Comparison of ENCODE assay signal across 8 cellular contexts in genomic region chr3:58434170-58434507, GRCh38. TPM values are rescaled to one million over a fixed set of nuclear protein-coding genes. Genes with fewer than 3 reads are reported as not detected.
DNase-seq lines count a peak whose midpoint lies in the region; ATAC-seq and TF ChIP-seq lines count a peak whose summit lies in the region.

No MANE protein-coding gene starts in this region.

- DNase-seq in HFFc6 (no peak), NOMO-1 (lab: John Stamatoyannopoulos, UW; ENCODE audit: unreplicated experiment in 2 of 2) (no peak), NCI-H2227 (lab: John Stamatoyannopoulos, UW; ENCODE audit: unreplicated experiment) (no peak), EL (no peak)
- DNase-seq in activated CD8-positive, alpha-beta T cell treated with anti-CD3 and anti-CD28 coated beads for 36 hours: no peak

- intact Hi-C loops in activated CD8-positive, alpha-beta T cell treated with anti-CD3 and anti-CD28 coated beads for 36 hours (cut with micrococcal nuclease): loop anchor here (10.0 kb wide), 1 partner anchor 101 kb away; the partner anchor contains the start of gene ACOX2

- CTCF ChIA-PET in activated CD8-positive, alpha-beta T cell treated with anti-CD3 and anti-CD28 coated beads for 36 hours (lab: Charles Lee): interaction anchor here (1.2 to 1.6 kb wide), 3 partner anchors 19 to 196 kb away, joined by 3 to 4 read pairs (median 4); partner anchors contain the start of gene KCTD6

- peaks cover 21% of the 10 kb centered on the region for H3K4me1 ChIP-seq in iPS-15b (ENCODE audit: control insufficient read depth, insufficient read depth, low read length)

- peak overlapping the region; percentile 63 for H3K27ac Mint-ChIP-seq in HFFc6
- peak overlapping the region; percentile 86 for H3K27ac Mint-ChIP-seq in activated CD8-positive, alpha-beta T cell treated with anti-CD3 and anti-CD28 coated beads for 36 hours
- H3K27ac Mint-ChIP-seq in stimulated activated memory B cell treated with anti-CD40 and anti-IgM and Interleukin-4, amounts not matched to agents 10 μg/mL and 1 μg/mL and 100 μg/mL, for 72 hours: peak overlapping the region; percentile 93

- peaks cover 13% of the 10 kb centered on the region for H3K36me3 Mint-ChIP-seq in HFFc6 (ENCODE audit: low read depth)
- H3K36me3 Mint-ChIP-seq in activated CD8-positive, alpha-beta T cell treated with anti-CD3 and anti-CD28 coated beads for 36 hours (ENCODE audit: low read depth): peaks cover 7% of the 10 kb centered on the region
- peaks cover 6% of the 10 kb centered on the region for H3K36me3 Mint-ChIP-seq in stimulated activated memory B cell treated with anti-CD40 and anti-IgM and Interleukin-4, amounts not matched to agents 10 μg/mL and 1 μg/mL and 100 μg/mL, for 72 hours

- POLR2A ChIA-PET in activated CD8-positive, alpha-beta T cell treated with anti-CD3 and anti-CD28 coated beads for 36 hours (lab: Charles Lee): interaction anchor here (0.9 to 1.5 kb wide), 4 partner anchors 14 to 128 kb away, joined by 3 to 5 read pairs (median 3); partner anchors contain the start of genes HTD2 and RPP14

- peaks cover 32% of the 10 kb centered on the region for H3K4me1 Mint-ChIP-seq in HFFc6 (ENCODE audit: low read depth)
- peaks cover 24% of the 10 kb centered on the region for H3K4me1 Mint-ChIP-seq in activated CD8-positive, alpha-beta T cell treated with anti-CD3 and anti-CD28 coated beads for 36 hours (ENCODE audit: low read depth)
- peaks cover 36% of the 10 kb centered on the region for H3K4me1 Mint-ChIP-seq in stimulated activated memory B cell treated with anti-CD40 and anti-IgM and Interleukin-4, amounts not matched to agents 10 μg/mL and 1 μg/mL and 100 μg/mL, for 72 hours

- no peaks in the 10 kb centered on the region for H3K9me3 Mint-ChIP-seq in HFFc6
- no peaks in the 10 kb centered on the region for H3K9me3 Mint-ChIP-seq in activated CD8-positive, alpha-beta T cell treated with anti-CD3 and anti-CD28 coated beads for 36 hours
- H3K9me3 Mint-ChIP-seq in stimulated activated memory B cell treated with anti-CD40 and anti-IgM and Interleukin-4, amounts not matched to agents 10 μg/mL and 1 μg/mL and 100 μg/mL, for 72 hours: no peaks in the 10 kb centered on the region

- no peaks in the 10 kb centered on the region; the same call in none of the 2 replicates for H3K27me3 Mint-ChIP-seq in HFFc6 (ENCODE audit: insufficient read depth)
- no peaks in the 10 kb centered on the region for H3K27me3 Mint-ChIP-seq in activated CD8-positive, alpha-beta T cell treated with anti-CD3 and anti-CD28 coated beads for 36 hours
- H3K27me3 Mint-ChIP-seq in stimulated activated memory B cell treated with anti-CD40 and anti-IgM and Interleukin-4, amounts not matched to agents 10 μg/mL and 1 μg/mL and 100 μg/mL, for 72 hours: no peaks in the 10 kb centered on the region

- TF ChIP-seq CTCF in HFFc6 (IDR thresholded peaks at IDR 0.05): no peak
- no peak for TF ChIP-seq CTCF in activated CD8-positive, alpha-beta T cell treated with anti-CD3 and anti-CD28 coated beads for 36 hours (IDR thresholded peaks at IDR 0.05)

- no peaks in the 10 kb centered on the region for H3K9me3 ChIP-seq in iPS-15b (ENCODE audit: control insufficient read depth, insufficient read depth, low read length)

- H3K4me3 ChIP-seq in iPS-15b (ENCODE audit: low read depth, low read length): peak overlapping the region; percentile 61

- H3K9ac ChIP-seq in iPS-15b (ENCODE audit: low read depth, low read length): peak overlapping the region; percentile 76

- no peaks in the 10 kb centered on the region for H3K27me3 ChIP-seq in iPS-15b (ENCODE audit: control insufficient read depth, insufficient read depth, low read length)

- ATAC-seq in activated CD8-positive, alpha-beta T cell treated with anti-CD3 and anti-CD28 coated beads for 36 hours: no peak
- no peak for ATAC-seq in stimulated activated memory B cell treated with anti-CD40 and anti-IgM and Interleukin-4, amounts not matched to agents 10 μg/mL and 1 μg/mL and 100 μg/mL, for 72 hours
- ATAC-seq in HG02852 (IDR thresholded peaks at IDR 0.05; ENCODE audit: unreplicated experiment): no peak

- peaks cover 16% of the 10 kb centered on the region for H3K36me3 ChIP-seq in iPS-15b (ENCODE audit: control insufficient read depth, insufficient read depth, low read length)

- peak overlapping the region; percentile 76 for H3K4me3 Mint-ChIP-seq in HFFc6
- H3K4me3 Mint-ChIP-seq in activated CD8-positive, alpha-beta T cell treated with anti-CD3 and anti-CD28 coated beads for 36 hours: peak overlapping the region; percentile 96
- peak overlapping the region; percentile 96 for H3K4me3 Mint-ChIP-seq in stimulated activated memory B cell treated with anti-CD40 and anti-IgM and Interleukin-4, amounts not matched to agents 10 μg/mL and 1 μg/mL and 100 μg/mL, for 72 hours

RNA-seq across cellular contexts. Expression of gene PDHB, which starts 0.5 kb away (rescaled TPM):
- total RNA-seq in HFFc6 (2021; fragmentation: NEBNext Ultra II Directional; extraction: Animal tissue kit (Norgen Biotek cat#: 25700)): 10 to 100 TPM; 85.6 to 95.7 (median 92.3) TPM
- total RNA-seq in activated CD8-positive, alpha-beta T cell treated with anti-CD3 and anti-CD28 coated beads for 36 hours: 10 to 100 TPM; 53.9 to 58.8 TPM

RNA-seq across cellular contexts. Expression of gene KCTD6, which starts 57.8 kb away (rescaled TPM):
- total RNA-seq in HFFc6 (2021; fragmentation: NEBNext Ultra II Directional; extraction: Animal tissue kit (Norgen Biotek cat#: 25700)): 1 to 10 TPM; 6.4 to 9.6 (median 7.4) TPM
- total RNA-seq in activated CD8-positive, alpha-beta T cell treated with anti-CD3 and anti-CD28 coated beads for 36 hours: 1 to 10 TPM; 5.6 to 5.8 TPM
